ENCODE assay signal across 16 cellular contexts in genomic region chr6:134400941-134401340, GRCh38.
DNase-seq lines count a peak whose midpoint lies in the region; ATAC-seq and TF ChIP-seq lines count a peak whose summit lies in the region.
"Had no signal": no experiment of that assay in that cellular context is flagged by ENCODE, and none has a peak within 500 bp of the region (broad histone marks: within the 10 kb centered on the region; RNA-seq: fewer than 3 reads in every experiment).

No MANE protein-coding gene starts in this region.

- H3K9me3 ChIP-seq in mammary epithelial cell (replicated peaks; ENCODE audit: insufficient read depth, low read length) (no peaks in the 10 kb centered on the region), PC-3 (ENCODE audit: low read length) (no peaks in the 10 kb centered on the region), esophagus squamous epithelium (no peaks in the 10 kb centered on the region)

- no peak overlapping the region for H3K4me3 ChIP-seq in mammary epithelial cell (replicated peaks in 1 of 3; ENCODE audit: insufficient read depth in 1 of 3, low read depth in 2 of 3, low read length in 3 of 3)
- no peak overlapping the region for H3K4me3 ChIP-seq in PC-3 (ENCODE audit: low read length)
- no peak overlapping the region for H3K4me3 ChIP-seq in esophagus squamous epithelium
- H3K4me3 ChIP-seq: GM12878, GM23248, K562 had no signal

- H3K9ac ChIP-seq in mammary epithelial cell (ENCODE audit: insufficient read depth, low read length), result no peak overlapping the region
- H3K9ac ChIP-seq in PC-3 (ENCODE audit: low read length), result no peak overlapping the region
- H3K9ac ChIP-seq: GM23248 had no signal

- H3K27ac Mint-ChIP-seq in MCF 10A (ENCODE audit: low read depth, unreplicated experiment), result no peak overlapping the region
- peak overlapping the region; percentile 49 for H3K27ac Mint-ChIP-seq in type B pancreatic cell
- H3K27ac Mint-ChIP-seq: T-cell had no signal

- peak overlapping the region; percentile 32 for H2AFZ ChIP-seq in mammary epithelial cell (ENCODE audit: low read depth, low read length)
- H2AFZ ChIP-seq in PC-3 (ENCODE audit: low read length), result no peak overlapping the region
- H2AFZ ChIP-seq: GM23248 had no signal

- CTCF ChIA-PET in mammary epithelial cell (lab: Charles Lee; ENCODE audit: low non-redundant PET), result no interaction called here
- CTCF ChIA-PET in MCF 10A (lab: Yijun Ruan, JAX), result interaction anchor here (1.3 kb wide), 1 partner anchor 240 kb away, joined by 3 read pairs; no protein-coding TSS in a partner anchor
- CTCF ChIA-PET in PC-3 (lab: Charles Lee), result no interaction called here

- no peak for TF ChIP-seq POLR2A in esophagus squamous epithelium (IDR thresholded peaks at IDR 0.05)

- in situ Hi-C loops in mammary epithelial cell (cut with MboI; ENCODE audit: low sequenced_read_pairs in 2 of 2), result no loop called here

- H3F3A ChIP-seq in PC-3 (ENCODE audit: low read length, unreplicated experiment), result no peaks in the 10 kb centered on the region

- ATAC-seq in PC-3 (peak; percentile 65), HG03520 (IDR thresholded peaks at IDR 0.05; ENCODE audit: unreplicated experiment) (no peak), GM19397 (IDR thresholded peaks at IDR 0.05; ENCODE audit: unreplicated experiment) (no peak)
- ATAC-seq: GM12878, K562, T-cell had no signal

- peaks cover 12% of the 10 kb centered on the region for H3K4me1 Mint-ChIP-seq in MCF 10A (ENCODE audit: insufficient read depth, unreplicated experiment)
- H3K4me1 Mint-ChIP-seq in type B pancreatic cell (ENCODE audit: unreplicated experiment), result peaks cover 8% of the 10 kb centered on the region

- H3K36me3 Mint-ChIP-seq in MCF 10A (ENCODE audit: insufficient read depth, unreplicated experiment) (no peaks in the 10 kb centered on the region), type B pancreatic cell (no peaks in the 10 kb centered on the region)
- H3K36me3 Mint-ChIP-seq: T-cell had no signal

- H3K79me2 ChIP-seq in mammary epithelial cell (ENCODE audit: insufficient read depth, low read length) (no peaks in the 10 kb centered on the region), PC-3 (ENCODE audit: low read length) (no peaks in the 10 kb centered on the region)

- H3K4me1 ChIP-seq in mammary epithelial cell (ENCODE audit: insufficient read depth, low read length) (no peaks in the 10 kb centered on the region), PC-3 (ENCODE audit: insufficient read depth, low read length) (peaks cover 35% of the 10 kb centered on the region), esophagus squamous epithelium (peaks cover 6 to 57% (median 8%) of the 10 kb centered on the region in 3 donors)

- H3K9me2 ChIP-seq in PC-3 (replicated peaks; ENCODE audit: low read length), result no peaks in the 10 kb centered on the region

- no peaks in the 10 kb centered on the region for H3K9me3 Mint-ChIP-seq in MCF 10A (ENCODE audit: unreplicated experiment)
- no peaks in the 10 kb centered on the region for H3K9me3 Mint-ChIP-seq in type B pancreatic cell
- H3K9me3 Mint-ChIP-seq: T-cell had no signal

- intact Hi-C loops in mammary epithelial cell (cut with micrococcal nuclease), result no loop called here
- intact Hi-C loops in MCF 10A (cut with micrococcal nuclease), result no loop called here
- intact Hi-C loops in PC-3 (cut with micrococcal nuclease), result no loop called here
- intact Hi-C loops in esophagus squamous epithelium (cut with DNase I), result no loop called here

- H3K27me3 ChIP-seq in mammary epithelial cell (ENCODE audit: insufficient read depth, low read length) (no peaks in the 10 kb centered on the region), PC-3 (ENCODE audit: low read length) (no peaks in the 10 kb centered on the region), esophagus squamous epithelium (no peaks in the 10 kb centered on the region)

- H3K4me3 Mint-ChIP-seq in MCF 10A (ENCODE audit: unreplicated experiment), result no peak overlapping the region
- no peak overlapping the region for H3K4me3 Mint-ChIP-seq in type B pancreatic cell
- H3K4me3 Mint-ChIP-seq: T-cell had no signal

- BruUV-seq in mammary epithelial cell (replicated peaks; lab: Mats Ljungman, UMichigan) (no TSS peak), MCF 10A (replicated peaks; lab: Mats Ljungman, UMichigan) (no TSS peak), PC-3 (replicated peaks; lab: Mats Ljungman, UMichigan) (no TSS peak)

- no peak overlapping the region for H3K27ac ChIP-seq in mammary epithelial cell (ENCODE audit: insufficient read depth, low read depth, low read length)
- H3K27ac ChIP-seq in PC-3 (ENCODE audit: low read length), result peak overlapping the region; percentile 61
- peak overlapping the region in 3 of 4 donors; percentile 47 to 64 (median 63) for H3K27ac ChIP-seq in esophagus squamous epithelium
- H3K27ac ChIP-seq: GM23248 had no signal

- H4K20me1 ChIP-seq in mammary epithelial cell (ENCODE audit: insufficient read depth, low read length) (no peaks in the 10 kb centered on the region), PC-3 (ENCODE audit: low read length) (no peaks in the 10 kb centered on the region)

- H3K4me2 ChIP-seq in mammary epithelial cell (ENCODE audit: insufficient read depth, low read depth, low read length) (no peak overlapping the region), PC-3 (ENCODE audit: low read length) (peak overlapping the region; percentile 37; the same call in 1 of the 2 replicates)

- dilution Hi-C loops in mammary epithelial cell (cut with HindIII; ENCODE audit: low sequenced_read_pairs), result no loop called here

- POLR2A ChIA-PET in MCF 10A (lab: Yijun Ruan, JAX), result interaction anchor here (0.6 kb wide), 1 partner anchor 11 kb away, joined by 3 read pairs; no protein-coding TSS in a partner anchor
- POLR2A ChIA-PET in PC-3 (lab: Charles Lee; ENCODE audit: unreplicated experiment), result no interaction called here

- no peak for TF ChIP-seq CTCF in mammary epithelial cell (conservative IDR thresholded peaks at IDR 0.05 in 1 of 2, IDR thresholded peaks at IDR 0.05 in 1 of 2; ENCODE audit: extremely low read depth in 1 of 2, insufficient read depth in 1 of 2, low read depth in 1 of 2, low read length in 2 of 2)
- TF ChIP-seq CTCF in MCF 10A (IDR thresholded peaks at IDR 0.05; ENCODE audit: unreplicated experiment), result no peak
- TF ChIP-seq CTCF in PC-3 (conservative IDR thresholded peaks at IDR 0.05; ENCODE audit: low read depth, low read length), result no peak
- TF ChIP-seq CTCF in esophagus squamous epithelium (IDR thresholded peaks at IDR 0.05), result no peak
- no peak for TF ChIP-seq CTCF in type B pancreatic cell (conservative IDR thresholded peaks at IDR 0.05)

- 82% methylated on average over 2 of the region's 2 CpGs for WGBS in mammary epithelial cell (ENCODE audit: low coverage, missing lambda C conversion rate)
- 58 to 67% methylated on average over 2 of the region's 2 CpGs for WGBS in esophagus squamous epithelium, 2 donors

- no peak for DNase-seq in mammary epithelial cell
- no peak for DNase-seq in MCF 10A (ENCODE audit: unreplicated experiment)
- peak; percentile 75 for DNase-seq in PC-3
- no peak for DNase-seq in esophagus squamous epithelium (lab: John Stamatoyannopoulos, UW)
- DNase-seq in type B pancreatic cell (ENCODE audit: extremely low spot score, unreplicated experiment), result no peak
- DNase-seq in OCI-M2 (lab: John Stamatoyannopoulos, UW; ENCODE audit: unreplicated experiment), result no peak
- DNase-seq: GM23248, NCI-H1105, NCI-H2029, NCI-H226, NCI-H774, T-cell had no signal

- H3K36me3 ChIP-seq in mammary epithelial cell (ENCODE audit: insufficient read depth, low read length) (no peaks in the 10 kb centered on the region), PC-3 (ENCODE audit: low read depth, low read length) (no peaks in the 10 kb centered on the region), esophagus squamous epithelium (no peaks in the 10 kb centered on the region)

- H3K27me3 Mint-ChIP-seq in MCF 10A (ENCODE audit: insufficient read depth, unreplicated experiment) (no peaks in the 10 kb centered on the region), type B pancreatic cell (no peaks in the 10 kb centered on the region)
